ENCODE assay signal across 13 cellular contexts in genomic region chr6:106705156-106705555, GRCh38.
DNase-seq lines count a peak whose midpoint lies in the region; ATAC-seq and TF ChIP-seq lines count a peak whose summit lies in the region.
"Had no signal": no experiment of that assay in that cellular context is flagged by ENCODE, and none has a peak within 500 bp of the region (broad histone marks: within the 10 kb centered on the region; RNA-seq: fewer than 3 reads in every experiment).

No MANE protein-coding gene starts in this region.

- peak overlapping the region; percentile 8; the same call in 1 of the 2 replicates for H3K4me3 ChIP-seq in DOHH2 (ENCODE audit: low read length)
- H3K4me3 ChIP-seq: A549 had no signal

- peaks cover 37% of the 10 kb centered on the region for H3F3A ChIP-seq in DOHH2 (ENCODE audit: control insufficient read depth, insufficient read depth)

- peaks cover 22% of the 10 kb centered on the region for H3K9me3 ChIP-seq in DOHH2 (ENCODE audit: control insufficient read depth, insufficient read depth, low read length)

- no peak overlapping the region for H3K27ac ChIP-seq in DOHH2 (ENCODE audit: low read depth, low read length)
- H3K27ac ChIP-seq: A549 had no signal

- no peaks in the 10 kb centered on the region for H3K79me2 ChIP-seq in DOHH2 (ENCODE audit: control insufficient read depth, low read length)

- no peaks in the 10 kb centered on the region for H3K27me3 ChIP-seq in DOHH2 (ENCODE audit: control insufficient read depth, low read length)

- no peak for TF ChIP-seq CTCF in DOHH2 (IDR thresholded peaks at IDR 0.05; ENCODE audit: low read depth, low read length, poor library complexity, severe bottlenecking)

- peaks cover 37% of the 10 kb centered on the region for H3K36me3 ChIP-seq in DOHH2 (ENCODE audit: control insufficient read depth, low read length)

- H3K4me1 Mint-ChIP-seq in IgD-negative memory B cell: peaks cover 32 to 73% (median 44%) of the 10 kb centered on the region in 3 donors
- peaks cover 56% of the 10 kb centered on the region for H3K4me1 Mint-ChIP-seq in memory B cell

- H3K4me2 ChIP-seq in DOHH2 (ENCODE audit: low read length): no peak overlapping the region
- H3K4me2 ChIP-seq: A549 had no signal

- peak overlapping the region in 1 of 4 donors; percentile 83 for H3K4me3 Mint-ChIP-seq in IgD-negative memory B cell
- no peak overlapping the region for H3K4me3 Mint-ChIP-seq in memory B cell
- H3K4me3 Mint-ChIP-seq: CD4-positive, CD25-positive, alpha-beta regulatory T cell had no signal

- peaks cover 5 to 8% (median 6%) of the 10 kb centered on the region in 3 donors for H3K9me3 Mint-ChIP-seq in IgD-negative memory B cell
- H3K9me3 Mint-ChIP-seq in memory B cell: peaks cover 2% of the 10 kb centered on the region

- no peaks in the 10 kb centered on the region for H3K9me2 ChIP-seq in DOHH2 (replicated peaks; ENCODE audit: control insufficient read depth, low read length)

- H3K27ac Mint-ChIP-seq in IgD-negative memory B cell (peak overlapping the region; percentile 24 to 81 (median 53)), memory B cell (peak overlapping the region; percentile 58)
- H3K27ac Mint-ChIP-seq: CD4-positive, CD25-positive, alpha-beta regulatory T cell had no signal

- no peaks in the 10 kb centered on the region for H4K20me1 ChIP-seq in DOHH2 (ENCODE audit: control insufficient read depth, insufficient read depth, low read depth, low read length)

- peaks cover 2% of the 10 kb centered on the region for H3K36me3 Mint-ChIP-seq in IgD-negative memory B cell
- peaks cover 4% of the 10 kb centered on the region for H3K36me3 Mint-ChIP-seq in memory B cell
- H3K36me3 Mint-ChIP-seq: CD4-positive, CD25-positive, alpha-beta regulatory T cell had no signal

- H3K27me3 Mint-ChIP-seq in IgD-negative memory B cell (no peaks in the 10 kb centered on the region), memory B cell (no peaks in the 10 kb centered on the region)

- peaks cover 80% of the 10 kb centered on the region for H3K4me1 ChIP-seq in DOHH2 (ENCODE audit: control insufficient read depth, low read length)
- H3K4me1 ChIP-seq: A549 had no signal

- ATAC-seq in memory B cell (ENCODE audit: low read depth) (no peak), HG03378 (IDR thresholded peaks at IDR 0.05; ENCODE audit: unreplicated experiment) (no peak)
- ATAC-seq: A549, HCT116 had no signal

- DNase-seq in memory B cell (ENCODE audit: low spot score in 2 of 2): no peak
- no peak for DNase-seq in DMS53 treated with DMSO at 0.1 percent for 48 hours (lab: John Stamatoyannopoulos, UW; ENCODE audit: unreplicated experiment)
- DNase-seq in central memory CD4-positive, alpha-beta T cell: no peak
- DNase-seq: CD4-positive, CD25-positive, alpha-beta regulatory T cell; DMS 273 treated with DMSO at 0.1 percent for 48 hours; DMS79 treated with DMSO at 0.1 percent for 48 hours; GDM1; Karpas-422 had no signal
